8 cellular contexts compared by ENCODE assay signal in the genomic region with DNA sequence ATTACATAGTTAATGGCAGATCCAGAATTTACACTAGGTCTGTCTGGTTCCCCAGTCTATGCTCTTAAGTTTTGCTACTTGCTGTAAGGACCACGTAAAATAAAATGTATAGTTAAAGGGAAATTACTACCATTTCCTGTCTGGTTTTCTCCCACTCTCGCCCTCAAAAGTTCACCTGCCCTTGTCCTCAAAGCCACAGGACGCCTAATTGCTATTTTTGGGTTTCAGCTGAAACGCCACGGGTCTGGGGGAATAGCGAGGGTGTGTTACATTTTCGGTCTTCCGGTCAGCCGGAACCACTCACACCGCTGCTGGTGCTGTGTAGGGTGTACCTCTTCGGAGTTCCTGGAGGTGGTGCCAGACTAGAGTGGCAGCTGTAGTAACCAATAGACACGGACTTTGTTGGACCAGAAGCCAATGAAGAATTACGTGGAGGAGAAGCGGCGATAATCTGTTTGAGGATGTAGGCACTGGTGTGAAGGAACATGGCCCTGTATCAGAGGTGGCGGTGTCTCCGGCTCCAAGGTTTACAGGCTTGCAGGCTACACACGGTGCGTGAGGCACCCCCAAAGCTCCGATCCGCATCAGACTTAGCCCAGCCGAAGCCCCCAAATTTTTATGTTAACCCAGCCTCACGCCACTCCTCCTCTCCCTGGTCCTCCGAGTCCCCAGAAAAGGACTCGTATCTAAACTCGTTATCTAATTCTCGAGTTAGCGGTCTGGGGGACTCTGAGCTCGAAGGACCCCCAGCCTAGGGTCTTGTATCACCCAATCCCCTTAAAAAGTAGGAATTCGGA. TPM values are rescaled to one million over a fixed set of nuclear protein-coding genes. Genes with fewer than 3 reads are reported as not detected.
DNase-seq lines count a peak whose midpoint lies in the region; ATAC-seq and TF ChIP-seq lines count a peak whose summit lies in the region.

Gene TARS2, plus strand, starts transcription at position 454 of the 797 bp plus-strand sequence. Its CDS starts 32 bp downstream, at position 486.

- peaks cover 15% of the 10 kb centered on the region for H3K36me3 Mint-ChIP-seq in activated naive CD8-positive, alpha-beta T cell
- peaks cover 4% of the 10 kb centered on the region for H3K36me3 Mint-ChIP-seq in glutamatergic neuron (ENCODE audit: unreplicated experiment)

- peak within 1 kb of the TSS; percentile 99 for H3K4me2 ChIP-seq in osteoblast (ENCODE audit: insufficient read depth, low read length)

- H3K9me3 ChIP-seq in osteoblast (ENCODE audit: low read depth, low read length) (no peaks in the 10 kb centered on the region), thoracic aorta (no peaks in the 10 kb centered on the region)

- peaks cover 19% of the 10 kb centered on the region for H3K4me1 Mint-ChIP-seq in activated naive CD8-positive, alpha-beta T cell (ENCODE audit: low read depth)
- H3K4me1 Mint-ChIP-seq in glutamatergic neuron (ENCODE audit: low read depth, unreplicated experiment): peaks cover 2% of the 10 kb centered on the region

- ATAC-seq in HG02588 (IDR thresholded peaks at IDR 0.05; ENCODE audit: unreplicated experiment) (peak; percentile 99), SK-N-SH treated with all-trans-retinoic acid at 6 μM for 48 hours (peak; percentile 100), thoracic aorta (ENCODE audit: insufficient number of reproducible peaks, low FRiP score, low read depth) (peak; percentile 100)

- peaks cover 10% of the 10 kb centered on the region for H3K79me2 ChIP-seq in osteoblast (ENCODE audit: insufficient read depth, low read length)

- H2AFZ ChIP-seq in osteoblast (ENCODE audit: low read length): peak within 1 kb of the TSS; percentile 88

- peak within 1 kb of the TSS; percentile 99 for H3K4me3 Mint-ChIP-seq in activated naive CD8-positive, alpha-beta T cell
- H3K4me3 Mint-ChIP-seq in glutamatergic neuron (ENCODE audit: unreplicated experiment): peak within 1 kb of the TSS; percentile 98

- H3K36me3 ChIP-seq in osteoblast (ENCODE audit: insufficient read depth, low read length) (peaks cover 27% of the 10 kb centered on the region), thoracic aorta (peaks cover 5% of the 10 kb centered on the region)

- H4K20me1 ChIP-seq in osteoblast (ENCODE audit: insufficient read depth, low read length): no peaks in the 10 kb centered on the region

- H3K27me3 Mint-ChIP-seq in activated naive CD8-positive, alpha-beta T cell: no peaks in the 10 kb centered on the region
- peaks cover 3% of the 10 kb centered on the region for H3K27me3 Mint-ChIP-seq in glutamatergic neuron (ENCODE audit: unreplicated experiment)

- H3K4me1 ChIP-seq in osteoblast (ENCODE audit: insufficient read depth, low read length): peaks cover 17% of the 10 kb centered on the region
- peaks cover 6 to 7% of the 10 kb centered on the region in 2 donors for H3K4me1 ChIP-seq in thoracic aorta (ENCODE audit: control insufficient read depth in 1 of 2, low read depth in 2 of 2)

- H3K4me3 ChIP-seq in GM08714 (ENCODE audit: low read length) (peak within 1 kb of the TSS; percentile 95), osteoblast (ENCODE audit: insufficient read depth, low read length) (peak within 1 kb of the TSS; percentile 83), thoracic aorta (peak within 1 kb of the TSS; percentile 84)

- H3K9me3 Mint-ChIP-seq in activated naive CD8-positive, alpha-beta T cell (ENCODE audit: low read depth): no peaks in the 10 kb centered on the region
- peaks cover 3% of the 10 kb centered on the region for H3K9me3 Mint-ChIP-seq in glutamatergic neuron (ENCODE audit: unreplicated experiment)

- DNase-seq in NCI-H1092 (lab: John Stamatoyannopoulos, UW) (peak; percentile 99), glutamatergic neuron (peak; percentile 93), osteoblast (ENCODE audit: insufficient read length, low spot score, missing footprints) (peak; percentile 94), thoracic aorta (ENCODE audit: low spot score) (peak; percentile 95)

- H3K27ac ChIP-seq in osteoblast (ENCODE audit: low read depth, low read length) (peak within 1 kb of the TSS; percentile 70), thoracic aorta (peak within 1 kb of the TSS; percentile 65 to 66)

- H3K27ac Mint-ChIP-seq in activated naive CD8-positive, alpha-beta T cell: peak within 1 kb of the TSS; percentile 99
- peak within 1 kb of the TSS; percentile 92 for H3K27ac Mint-ChIP-seq in glutamatergic neuron (ENCODE audit: unreplicated experiment)

- TF ChIP-seq CTCF in glutamatergic neuron (IDR thresholded peaks at IDR 0.05; ENCODE audit: partially characterized antibody, unreplicated experiment) (peak; percentile 66), osteoblast (IDR thresholded peaks at IDR 0.05; ENCODE audit: extremely low read depth, low read depth, low read length) (no peak), thoracic aorta (IDR thresholded peaks at IDR 0.05) (peak; percentile 30)

- no peaks in the 10 kb centered on the region for H3K27me3 ChIP-seq in osteoblast (ENCODE audit: insufficient read depth, low read length)
- no peaks in the 10 kb centered on the region for H3K27me3 ChIP-seq in thoracic aorta (replicated peaks; ENCODE audit: insufficient read depth)

TF ChIP-seq in SK-N-SH treated with all-trans-retinoic acid at 6 μM for 48 hours, 23 proteins besides CTCF, POLR2A, EP300 and RAD21:
- TF ChIP-seq, protein P1, sequence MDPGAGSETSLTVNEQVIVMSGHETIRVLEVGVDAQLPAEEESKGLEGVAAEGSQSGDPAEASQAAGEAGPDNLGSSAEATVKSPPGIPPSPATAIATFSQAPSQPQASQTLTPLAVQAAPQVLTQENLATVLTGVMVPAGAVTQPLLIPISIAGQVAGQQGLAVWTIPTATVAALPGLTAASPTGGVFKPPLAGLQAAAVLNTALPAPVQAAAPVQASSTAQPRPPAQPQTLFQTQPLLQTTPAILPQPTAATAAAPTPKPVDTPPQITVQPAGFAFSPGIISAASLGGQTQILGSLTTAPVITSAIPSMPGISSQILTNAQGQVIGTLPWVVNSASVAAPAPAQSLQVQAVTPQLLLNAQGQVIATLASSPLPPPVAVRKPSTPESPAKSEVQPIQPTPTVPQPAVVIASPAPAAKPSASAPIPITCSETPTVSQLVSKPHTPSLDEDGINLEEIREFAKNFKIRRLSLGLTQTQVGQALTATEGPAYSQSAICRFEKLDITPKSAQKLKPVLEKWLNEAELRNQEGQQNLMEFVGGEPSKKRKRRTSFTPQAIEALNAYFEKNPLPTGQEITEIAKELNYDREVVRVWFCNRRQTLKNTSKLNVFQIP (CRISPR knock-in tag; IDR thresholded peaks at IDR 0.05; ENCODE audit: borderline replicate concordance, low read depth): peak; percentile 87; the same call in 1 of the 2 replicates
- no peak for TF ChIP-seq TOX (CRISPR knock-in tag; IDR thresholded peaks at IDR 0.05; ENCODE audit: borderline replicate concordance)
- TF ChIP-seq RARB (CRISPR knock-in tag; IDR thresholded peaks at IDR 0.05): peak; percentile 64; the same call in 1 of the 2 replicates

RNA-seq across cellular contexts. Expression of gene TARS2, which starts in this region (rescaled TPM):
- total RNA-seq in glutamatergic neuron (ENCODE audit: unreplicated experiment) (38.7 TPM), osteoblast (10.1 and 14.7 TPM in 2 replicates), thoracic aorta (10 to 100 TPM; 11.6 to 13.5 TPM)

Comparison
In these comparisons a context has a peak if more than half of its experiments do, and no peak if none do; other contexts are left out.
1. Peak in every context shown above with its lines: DNase-seq, ATAC-seq, H3K4me3 ChIP-seq and H3K27ac ChIP-seq.